ENCODE assay signal across 6 cellular contexts in the genomic region with DNA sequence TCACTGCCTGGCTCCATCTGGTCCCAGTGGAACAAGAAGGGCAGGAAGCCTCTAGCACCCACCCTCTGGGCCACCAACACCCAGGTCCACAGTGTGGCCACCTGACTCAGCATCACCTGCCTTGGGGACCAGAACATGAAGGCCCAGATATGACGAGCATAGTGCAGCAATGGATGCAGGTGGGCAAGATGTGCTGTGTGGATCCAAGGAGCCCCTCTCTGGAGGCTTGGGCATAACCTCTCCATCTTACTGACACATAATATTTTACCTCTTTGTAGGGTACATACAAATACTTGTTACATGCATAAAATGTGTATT. TPM values are rescaled to one million over a fixed set of nuclear protein-coding genes. Genes with fewer than 3 reads are reported as not detected.
"Had no signal": no experiment of that assay in that cellular context is flagged by ENCODE, and none has a peak within 500 bp of the region (broad histone marks: within the 10 kb centered on the region; RNA-seq: fewer than 3 reads in every experiment).

No MANE protein-coding gene starts in this region.

RNA-seq across cellular contexts. Expression of a gene that starts 2.9 kb away (rescaled TPM):
- total RNA-seq: K562, M059J, PC-3, Right ventricle myocardium inferior, RPMI7951, SJCRH30 had no signal
- polyA plus RNA-seq: K562 had no signal
